In genomic region chr12:66017736-66018135, GRCh38 we compare ENCODE assay signal across 20 cellular contexts.
DNase-seq lines count a peak whose midpoint lies in the region; ATAC-seq, FAIRE-seq and TF ChIP-seq lines count a peak whose summit lies in the region.
"Had no signal": no experiment of that assay in that cellular context is flagged by ENCODE, and none has a peak within 500 bp of the region (broad histone marks: within the 10 kb centered on the region; RNA-seq: fewer than 3 reads in every experiment).

No MANE protein-coding gene starts in this region.

- H3K4me3 ChIP-seq in SK-N-SH (ENCODE audit: low read depth in 2 of 2, low read length in 1 of 2) (no peak overlapping the region), astrocyte (ENCODE audit: insufficient read depth, low read depth, low read length) (no peak overlapping the region), fibroblast of the aortic adventitia (ENCODE audit: low read depth, low read length) (no peak overlapping the region)
- H3K4me3 ChIP-seq: BLaER1 treated with 17β-estradiol and CSF1 and Interleukin-3, amounts not matched to agents 10 nM and 100 nM had no signal

- no peaks in the 10 kb centered on the region for H3K27me3 ChIP-seq in SK-N-SH (ENCODE audit: insufficient read depth)
- no peaks in the 10 kb centered on the region for H3K27me3 ChIP-seq in astrocyte (ENCODE audit: insufficient read depth, low read length)
- H3K27me3 ChIP-seq in CD4-positive, alpha-beta T cell (ENCODE audit: control insufficient read depth, insufficient read depth, low read length) = no peaks in the 10 kb centered on the region
- H3K27me3 ChIP-seq: BLaER1 treated with 17β-estradiol and CSF1 and Interleukin-3, amounts not matched to agents 10 nM and 100 nM had no signal

- WGBS in SK-N-SH (ENCODE audit: low lambda C conversion rate) = 16% methylated on average over 2 of the region's 2 CpGs

- peaks cover 5% of the 10 kb centered on the region for H3F3A ChIP-seq in SK-N-SH (replicated peaks; ENCODE audit: insufficient read depth)

- no peaks in the 10 kb centered on the region for H4K20me1 ChIP-seq in SK-N-SH (ENCODE audit: insufficient read depth)
- no peaks in the 10 kb centered on the region for H4K20me1 ChIP-seq in astrocyte (ENCODE audit: insufficient read depth, low read length)
- H4K20me1 ChIP-seq: BLaER1 treated with 17β-estradiol and CSF1 and Interleukin-3, amounts not matched to agents 10 nM and 100 nM had no signal

- H3K9ac ChIP-seq in SK-N-SH (no peak overlapping the region), astrocyte (ENCODE audit: low read length) (no peak overlapping the region)
- H3K9ac ChIP-seq: BLaER1 treated with 17β-estradiol and CSF1 and Interleukin-3, amounts not matched to agents 10 nM and 100 nM had no signal

- H3K4me1 Mint-ChIP-seq in astrocyte (ENCODE audit: low read depth, unreplicated experiment) = peaks cover 43% of the 10 kb centered on the region
- no peaks in the 10 kb centered on the region for H3K4me1 Mint-ChIP-seq in CD4-positive, alpha-beta T cell (ENCODE audit: low read depth)
- H3K4me1 Mint-ChIP-seq: B cell; CD8-positive, alpha-beta memory T cell had no signal

- H3K9me3 ChIP-seq in SK-N-SH = no peaks in the 10 kb centered on the region
- no peaks in the 10 kb centered on the region for H3K9me3 ChIP-seq in astrocyte (ENCODE audit: insufficient read depth, low read depth, low read length)
- H3K9me3 ChIP-seq in CD4-positive, alpha-beta T cell (ENCODE audit: control insufficient read depth, low read length) = no peaks in the 10 kb centered on the region
- H3K9me3 ChIP-seq: BLaER1 treated with 17β-estradiol and CSF1 and Interleukin-3, amounts not matched to agents 10 nM and 100 nM had no signal

- CTCF ChIA-PET in SK-N-SH (lab: Yijun Ruan, JAX) = no interaction called here
- CTCF ChIA-PET in CD4-positive, alpha-beta T cell (lab: Charles Lee) = no interaction called here

- DNase-seq in EL (peak; percentile 17), SK-N-SH (no peak), astrocyte (ENCODE audit: low read depth) (no peak), fibroblast of the aortic adventitia (ENCODE audit: low read depth) (peak; percentile 62), NCI-H2227 (lab: John Stamatoyannopoulos, UW; ENCODE audit: unreplicated experiment) (no peak)
- no peak for DNase-seq in CD4-positive, alpha-beta T cell
- DNase-seq: 8988T; CD8-positive, alpha-beta memory T cell; COR-L47; DMS 273 treated with DMSO at 0.1 percent for 48 hours; DMS53; DND-41; GDM1; H9; KG1 had no signal

- H2AFZ ChIP-seq in SK-N-SH (ENCODE audit: low read depth) = no peak overlapping the region
- no peak overlapping the region for H2AFZ ChIP-seq in astrocyte (ENCODE audit: low read depth, low read length)

- TF ChIP-seq CTCF in SK-N-SH (IDR thresholded peaks at IDR 0.05) (no peak), astrocyte (IDR thresholded peaks at IDR 0.05; ENCODE audit: insufficient read depth, low read depth, low read length) (no peak), fibroblast of the aortic adventitia (IDR thresholded peaks at IDR 0.05; ENCODE audit: insufficient read depth, low read length) (no peak)
- TF ChIP-seq CTCF in CD4-positive, alpha-beta T cell (IDR thresholded peaks at IDR 0.05) = no peak

- H3K4me2 ChIP-seq in SK-N-SH (peak overlapping the region; percentile 1; the same call in 1 of the 2 replicates), astrocyte (ENCODE audit: low read length) (no peak overlapping the region)
- H3K4me2 ChIP-seq: BLaER1 treated with 17β-estradiol and CSF1 and Interleukin-3, amounts not matched to agents 10 nM and 100 nM had no signal

- no peaks in the 10 kb centered on the region for H3K79me2 ChIP-seq in SK-N-SH (ENCODE audit: insufficient read depth)
- H3K79me2 ChIP-seq in astrocyte (ENCODE audit: insufficient read depth, low read length) = no peaks in the 10 kb centered on the region

- no peak overlapping the region for H3K4me3 Mint-ChIP-seq in astrocyte (ENCODE audit: unreplicated experiment)
- no peak overlapping the region for H3K4me3 Mint-ChIP-seq in CD4-positive, alpha-beta T cell
- H3K4me3 Mint-ChIP-seq: B cell; CD8-positive, alpha-beta memory T cell; H9 had no signal

- POLR2A ChIA-PET in SK-N-SH (lab: Yijun Ruan, JAX) = no interaction called here
- POLR2A ChIA-PET in CD4-positive, alpha-beta T cell (lab: Charles Lee) = no interaction called here

- H3K4me1 ChIP-seq in SK-N-SH (ENCODE audit: control insufficient read depth in 1 of 2, insufficient read depth in 2 of 2, low read depth in 1 of 2, low read length in 1 of 2) (peaks cover 0 to 12% of the 10 kb centered on the region in 2 experiments; a peak in 2 of 4 replicates), astrocyte (ENCODE audit: insufficient read depth, low read length) (peaks cover 4% of the 10 kb centered on the region)
- H3K4me1 ChIP-seq: BLaER1 treated with 17β-estradiol and CSF1 and Interleukin-3, amounts not matched to agents 10 nM and 100 nM had no signal

- no peaks in the 10 kb centered on the region for H3K9me2 ChIP-seq in SK-N-SH

- no peaks in the 10 kb centered on the region for H3K27me3 Mint-ChIP-seq in astrocyte (ENCODE audit: low read depth, unreplicated experiment)
- H3K27me3 Mint-ChIP-seq in CD4-positive, alpha-beta T cell = peaks cover 39% of the 10 kb centered on the region

- H3K27ac ChIP-seq in SK-N-SH (ENCODE audit: low read depth in 2 of 2, low read length in 1 of 2) = peak overlapping the region; percentile 41 to 84; a peak in 3 of 4 replicates
- H3K27ac ChIP-seq in astrocyte (ENCODE audit: low read depth, low read length) = no peak overlapping the region
- H3K27ac ChIP-seq in CD4-positive, alpha-beta T cell (ENCODE audit: low read depth, low read length) = no peak overlapping the region
- H3K27ac ChIP-seq: BLaER1 treated with 17β-estradiol and CSF1 and Interleukin-3, amounts not matched to agents 10 nM and 100 nM had no signal

- intact Hi-C loops in CD4-positive, alpha-beta T cell (cut with DNase I, micrococcal nuclease) = no loop called here

- ATAC-seq in HG02759 (IDR thresholded peaks at IDR 0.05; ENCODE audit: unreplicated experiment) = no peak
- no peak for ATAC-seq in CD4-positive, alpha-beta T cell (ENCODE audit: poor library complexity)
- ATAC-seq: HepG2 had no signal

- H3K9me3 Mint-ChIP-seq in astrocyte (ENCODE audit: unreplicated experiment) = no peaks in the 10 kb centered on the region
- no peaks in the 10 kb centered on the region for H3K9me3 Mint-ChIP-seq in CD4-positive, alpha-beta T cell
- H3K9me3 Mint-ChIP-seq: H9 had no signal

- peak in 1 of 2 experiments; percentile 37; a peak in 1 of 4 replicates for TF ChIP-seq EP300 in SK-N-SH (IDR thresholded peaks at IDR 0.05; ENCODE audit: borderline replicate concordance in 1 of 2, low read depth in 1 of 2, low read length in 1 of 2)

- no peak for FAIRE-seq in astrocyte (lab: Jason Lieb, UNC)
- FAIRE-seq: H1 had no signal

- H3K36me3 Mint-ChIP-seq in astrocyte (ENCODE audit: low read depth, unreplicated experiment) = no peaks in the 10 kb centered on the region
- no peaks in the 10 kb centered on the region for H3K36me3 Mint-ChIP-seq in CD4-positive, alpha-beta T cell (ENCODE audit: low read depth)
- H3K36me3 Mint-ChIP-seq: CD8-positive, alpha-beta memory T cell had no signal

- H3K36me3 ChIP-seq in SK-N-SH (replicated peaks in 1 of 2; ENCODE audit: control insufficient read depth in 1 of 2, insufficient read depth in 2 of 2, low read length in 1 of 2) (no peaks in the 10 kb centered on the region), astrocyte (ENCODE audit: insufficient read depth, low read length) (no peaks in the 10 kb centered on the region)
- H3K36me3 ChIP-seq: BLaER1 treated with 17β-estradiol and CSF1 and Interleukin-3, amounts not matched to agents 10 nM and 100 nM had no signal

- peak overlapping the region; percentile 12 for H3K27ac Mint-ChIP-seq in astrocyte (ENCODE audit: unreplicated experiment)
- H3K27ac Mint-ChIP-seq in CD4-positive, alpha-beta T cell = no peak overlapping the region
- H3K27ac Mint-ChIP-seq: B cell; CD8-positive, alpha-beta memory T cell; H9 had no signal

- no peak for TF ChIP-seq RAD21 in SK-N-SH (IDR thresholded peaks at IDR 0.05; ENCODE audit: low read length)

TF ChIP-seq in SK-N-SH, 30 proteins besides CTCF, POLR2A, EP300 and RAD21:
- TF ChIP-seq NFIC (IDR thresholded peaks at IDR 0.05; ENCODE audit: borderline replicate concordance) (peak; percentile 24; the same call in 1 of the 2 replicates), RXRA (IDR thresholded peaks at IDR 0.05; ENCODE audit: borderline replicate concordance, low read depth) (peak; percentile 10; the same call in 1 of the 2 replicates), PBX3 (IDR thresholded peaks at IDR 0.05) (peak; percentile 14; the same call in 1 of the 2 replicates), TEAD4 (IDR thresholded peaks at IDR 0.05; ENCODE audit: borderline replicate concordance, insufficient read depth) (peak; percentile 17; the same call in 1 of the 2 replicates), TCF12 (IDR thresholded peaks at IDR 0.05) (peak; percentile 55; the same call in 1 of the 2 replicates), IRF3 (IDR thresholded peaks at IDR 0.05; ENCODE audit: low read depth, low read length) (no peak), FOXJ3 (CRISPR knock-in tag; IDR thresholded peaks at IDR 0.05) (no peak)

Comparison
In these comparisons a context has a peak if more than half of its experiments do, and no peak if none do; other contexts are left out.
1. DNase-seq: peak in EL (single experiment) and fibroblast of the aortic adventitia (single experiment); none in SK-N-SH (single experiment), astrocyte (single experiment), NCI-H2227 (single experiment) and CD4-positive, alpha-beta T cell (0 of 10).
2. H3K27ac ChIP-seq: peak in SK-N-SH (2 of 2); none in astrocyte (single experiment) and CD4-positive, alpha-beta T cell (single experiment).